Comparison of ENCODE assay signal across 13 cellular contexts in genomic region chr9:91495450-91495849, GRCh38.
DNase-seq lines count a peak whose midpoint lies in the region; ATAC-seq and TF ChIP-seq lines count a peak whose summit lies in the region.
"Had no signal": no experiment of that assay in that cellular context is flagged by ENCODE, and none has a peak within 500 bp of the region (broad histone marks: within the 10 kb centered on the region; RNA-seq: fewer than 3 reads in every experiment).

No MANE protein-coding gene starts in this region.

- intact Hi-C loops in posterior vena cava (cut with DNase I) = no loop called here

- peaks cover 4% of the 10 kb centered on the region; the same call in 1 of the 2 replicates for H3K36me3 Mint-ChIP-seq in HFFc6 (ENCODE audit: low read depth)
- H3K36me3 Mint-ChIP-seq: WTC11 had no signal

- no peak for ATAC-seq in GM18511 (IDR thresholded peaks at IDR 0.05; ENCODE audit: unreplicated experiment)
- ATAC-seq: WTC11 had no signal

- peak overlapping the region; percentile 79 for H3K4me3 Mint-ChIP-seq in HFFc6
- H3K4me3 Mint-ChIP-seq: activated T-helper 1 cell treated with anti-CD3 and anti-CD28 coated beads, Interleukin-12 subunit alpha, Interleukin-12 subunit beta, Interleukin-2, Interleukin-4 antibody, amounts not matched to agents 30 ng/mL and 10 ng/mL and 1 ng/mL, durations not matched to agents 14 hours and 24 hours and 36 hours; WTC11 had no signal

- H3K27me3 Mint-ChIP-seq in HFFc6 (ENCODE audit: insufficient read depth) = peaks cover 3% of the 10 kb centered on the region; the same call in 1 of the 2 replicates

- H3K9me3 Mint-ChIP-seq in HFFc6 = peaks cover 3% of the 10 kb centered on the region; the same call in 1 of the 2 replicates
- H3K9me3 Mint-ChIP-seq: activated T-helper 1 cell treated with anti-CD3 and anti-CD28 coated beads, Interleukin-12 subunit alpha, Interleukin-12 subunit beta, Interleukin-2, Interleukin-4 antibody, amounts not matched to agents 30 ng/mL and 10 ng/mL and 1 ng/mL, durations not matched to agents 14 hours and 24 hours and 36 hours had no signal

- no peak for TF ChIP-seq CTCF in HFFc6 (IDR thresholded peaks at IDR 0.05)

- peaks cover 45% of the 10 kb centered on the region for H3K4me1 Mint-ChIP-seq in HFFc6 (ENCODE audit: low read depth)

- peak overlapping the region; percentile 94 for H3K27ac Mint-ChIP-seq in HFFc6
- H3K27ac Mint-ChIP-seq: activated T-helper 1 cell treated with anti-CD3 and anti-CD28 coated beads, Interleukin-12 subunit alpha, Interleukin-12 subunit beta, Interleukin-2, Interleukin-4 antibody, amounts not matched to agents 30 ng/mL and 10 ng/mL and 1 ng/mL, durations not matched to agents 14 hours and 24 hours and 36 hours; WTC11 had no signal

- DNase-seq in A172 (ENCODE audit: low spot score) (peak; percentile 72), HFFc6 (peak; percentile 97), amniotic stem cell (lab: John Stamatoyannopoulos, UW) (peak; percentile 92), iris pigment epithelial cell (ENCODE audit: low read depth) (peak; percentile 91), NCI-H1436 treated with DMSO at 0.1 percent for 48 hours (lab: John Stamatoyannopoulos, UW) (no peak), NCI-H446 treated with DMSO at 0.1 percent for 48 hours (lab: John Stamatoyannopoulos, UW) (no peak), posterior vena cava (ENCODE audit: low spot score) (no peak)
- DNase-seq: GOT3, RPMI8226, small intestine had no signal

Comparison
In these comparisons a context has a peak if more than half of its experiments do, and no peak if none do; other contexts are left out.
1. DNase-seq: peak in A172 (single experiment), HFFc6 (single experiment), amniotic stem cell (single experiment) and iris pigment epithelial cell (single experiment); none in NCI-H1436 treated with DMSO at 0.1 percent for 48 hours (single experiment), NCI-H446 treated with DMSO at 0.1 percent for 48 hours (single experiment) and posterior vena cava (single experiment).